ENCODE assay signal across 8 cellular contexts in the genomic region with DNA sequence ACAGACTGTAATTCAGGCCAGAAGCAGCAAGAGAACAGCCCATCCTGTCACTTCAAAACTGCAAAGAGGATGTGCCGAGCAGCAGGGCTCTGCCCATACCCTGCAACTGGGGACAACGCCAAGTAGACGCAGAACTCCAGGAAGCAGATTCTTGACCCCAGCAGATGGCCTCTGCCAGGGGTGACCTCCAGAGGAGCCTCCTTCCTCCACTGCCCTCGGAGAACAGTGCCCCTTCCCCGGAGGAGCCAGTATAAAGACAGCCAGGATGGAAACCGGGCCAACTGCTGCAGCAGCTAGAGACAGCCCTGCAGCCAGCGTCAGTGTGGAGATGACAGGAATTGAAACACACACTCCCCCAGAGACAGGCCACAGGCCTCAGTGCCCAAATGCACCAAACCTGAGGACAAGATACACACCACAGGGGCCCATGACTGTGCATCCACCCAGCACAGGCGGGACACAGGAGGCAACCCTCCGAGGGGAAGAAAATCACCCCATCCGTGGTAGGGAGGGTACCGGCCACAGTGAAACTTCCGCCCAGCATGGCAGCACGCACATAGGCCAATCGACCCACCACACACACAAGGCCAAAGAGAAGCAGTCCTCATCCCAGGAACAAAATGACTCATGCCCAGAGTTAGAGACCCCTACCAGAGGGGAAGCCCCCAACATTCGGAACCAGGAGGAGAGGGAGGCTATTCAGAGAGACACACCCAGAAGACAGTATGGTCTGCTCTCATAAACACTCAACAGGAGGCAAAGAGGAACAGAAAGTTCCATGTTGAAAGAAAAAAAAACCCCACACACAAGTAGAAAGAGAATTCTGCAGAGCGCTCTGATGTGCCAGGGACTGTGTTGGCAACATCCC. TPM values are rescaled to one million over a fixed set of nuclear protein-coding genes. Genes with fewer than 3 reads are reported as not detected.
DNase-seq lines count a peak whose midpoint lies in the region; ATAC-seq and TF ChIP-seq lines count a peak whose summit lies in the region.

No MANE protein-coding gene starts in this region.

- no peak for TF ChIP-seq CTCF in PC-9 (conservative IDR thresholded peaks at IDR 0.05)
- TF ChIP-seq CTCF in ovary (IDR thresholded peaks at IDR 0.05), result no peak

- ATAC-seq in GM18508 (IDR thresholded peaks at IDR 0.05; ENCODE audit: insufficient read depth, unreplicated experiment) (peak; percentile 29), HG02571 (IDR thresholded peaks at IDR 0.05; ENCODE audit: unreplicated experiment) (peak; percentile 40), GM19324 (IDR thresholded peaks at IDR 0.05; ENCODE audit: low FRiP score, unreplicated experiment) (no peak), left lobe of liver (no peak)

- H3K9me3 ChIP-seq in PC-9 (ENCODE audit: insufficient read depth, low read depth), result no peaks in the 10 kb centered on the region
- no peaks in the 10 kb centered on the region for H3K9me3 ChIP-seq in effector memory CD4-positive, alpha-beta T cell (ENCODE audit: control insufficient read depth, low read length)
- H3K9me3 ChIP-seq in ovary, result no peaks in the 10 kb centered on the region

- CTCF ChIA-PET in PC-9 (lab: Charles Lee), result interaction anchor here (0.6 to 3.9 kb wide), 3 partner anchors 12 to 221 kb away, joined by 3 to 58 read pairs (median 16); no protein-coding TSS in a partner anchor

- H3K9me2 ChIP-seq in PC-9 (ENCODE audit: insufficient read depth), result no peaks in the 10 kb centered on the region

- intact Hi-C loops in PC-9 (cut with micrococcal nuclease; ENCODE audit: unreplicated experiment), result loop anchor here (5.0 kb wide), 2 partner anchors 126 to 321 kb away; partner anchors contain the start of genes C11orf98 and CSKMT
- intact Hi-C loops in ovary (cut with DNase I), result loop anchor here in 2 of 4 donors (5.0 kb wide), 2 partner anchors 109 to 144 kb away; no protein-coding TSS in a partner anchor

- no peak for TF ChIP-seq EP300 in ovary (IDR thresholded peaks at IDR 0.05)

- H3K36me3 ChIP-seq in PC-9 (ENCODE audit: low read depth) (no peaks in the 10 kb centered on the region), ovary (no peaks in the 10 kb centered on the region)
- peaks cover 5% of the 10 kb centered on the region for H3K36me3 ChIP-seq in effector memory CD4-positive, alpha-beta T cell (ENCODE audit: control insufficient read depth, insufficient read depth, low read length)

- H3K79me2 ChIP-seq in PC-9 (ENCODE audit: low read depth), result peaks cover 97% of the 10 kb centered on the region

- POLR2A ChIA-PET in PC-9 (lab: Charles Lee; ENCODE audit: unreplicated experiment), result interaction anchor here (0.6 kb wide), 2 partner anchors 13 to 141 kb away, joined by 3 read pairs; no protein-coding TSS in a partner anchor

- no peak overlapping the region; the same call in 1 of the 2 replicates for H3K4me3 ChIP-seq in PC-9
- H3K4me3 ChIP-seq in effector memory CD4-positive, alpha-beta T cell (ENCODE audit: insufficient read depth, low read depth, low read length, poor library complexity, severe bottlenecking), result peak overlapping the region; percentile 35
- peak overlapping the region; percentile 99 for H3K4me3 ChIP-seq in ovary

- peak overlapping the region; percentile 99 for H3K4me2 ChIP-seq in PC-9

- no peak overlapping the region for H3K27ac ChIP-seq in PC-9
- peak overlapping the region; percentile 96 for H3K27ac ChIP-seq in effector memory CD4-positive, alpha-beta T cell (ENCODE audit: insufficient read depth, low read length, poor library complexity, severe bottlenecking)
- H3K27ac ChIP-seq in ovary, result peak overlapping the region in 1 of 2 donors; percentile 94

- no TSS peak for BruUV-seq in PC-9 (replicated peaks; lab: Mats Ljungman, UMichigan)

- no peak overlapping the region for H2AFZ ChIP-seq in PC-9

- peaks cover 64% of the 10 kb centered on the region for H4K20me1 ChIP-seq in PC-9 (ENCODE audit: insufficient read depth)

- WGBS in ovary, 3 donors, result 21 to 30% (median 29%) methylated on average over 16 of the region's 16 CpGs

- TF ChIP-seq POLR2A in ovary (IDR thresholded peaks at IDR 0.05), result no peak

- no peak for DNase-seq in PC-9
- no peak for DNase-seq in effector memory CD4-positive, alpha-beta T cell
- DNase-seq in ovary, result peak in 1 of 5 donors; percentile 44
- DNase-seq in left lobe of liver (ENCODE audit: low spot score), result no peak
- DNase-seq in SHP77 treated with DMSO at 0.1 percent for 48 hours (lab: John Stamatoyannopoulos, UW), result no peak

- no peaks in the 10 kb centered on the region for H3K27me3 ChIP-seq in PC-9 (ENCODE audit: insufficient read depth, low read depth)
- no peaks in the 10 kb centered on the region for H3K27me3 ChIP-seq in effector memory CD4-positive, alpha-beta T cell (replicated peaks; ENCODE audit: control insufficient read depth, insufficient read depth, low read length, poor library complexity, severe bottlenecking)
- no peaks in the 10 kb centered on the region for H3K27me3 ChIP-seq in ovary

- peaks cover 72% of the 10 kb centered on the region for H3K4me1 ChIP-seq in PC-9 (replicated peaks; ENCODE audit: insufficient read depth)
- peaks cover 66% of the 10 kb centered on the region for H3K4me1 ChIP-seq in effector memory CD4-positive, alpha-beta T cell (ENCODE audit: control insufficient read depth, insufficient read depth, low read length, poor library complexity, severe bottlenecking)
- H3K4me1 ChIP-seq in ovary (ENCODE audit: insufficient read depth), result peaks cover 46% of the 10 kb centered on the region

- H3F3A ChIP-seq in PC-9 (ENCODE audit: insufficient read depth, low read depth), result peaks cover 53% of the 10 kb centered on the region

RNA-seq across cellular contexts. Expression of gene AHNAK, which starts 5.6 kb away (rescaled TPM):
- total RNA-seq in PC-9 (2021) (632 and 734 TPM in 2 replicates), ovary (100 to 1,000 TPM; 353 to 699 (median 607) TPM), left lobe of liver (115 TPM)
- polyA plus RNA-seq in ovary, result 100 to 1,000 TPM; 114 to 376 TPM

RNA-seq across cellular contexts. Expression of gene EEF1G, which starts 32.7 kb away (rescaled TPM):
- total RNA-seq in PC-9 (2021) (1,773 and 2,008 TPM in 2 replicates), ovary (1,000 to 10,000 TPM; 2,147 to 3,018 (median 2,446) TPM), left lobe of liver (441 TPM)
- 1,000 to 10,000 TPM; 2,476 to 3,023 TPM for polyA plus RNA-seq in ovary

RNA-seq across cellular contexts. Expression of gene TUT1, which starts 50.3 kb away (rescaled TPM):
- total RNA-seq in PC-9 (2021) (39.3 and 40.5 TPM in 2 replicates), ovary (10 to 100 TPM in 5 of 7 donors, 1 to 10 TPM in 2; 6.9 to 27.3 (median 21.1) TPM), left lobe of liver (32.6 TPM)
- 10 to 100 TPM in 1 of 2 donors, 1 to 10 TPM in 1; 5.9 to 18.3 TPM for polyA plus RNA-seq in ovary

Comparison
In these comparisons a context has a peak if more than half of its experiments do, and no peak if none do; other contexts are left out.
1. ATAC-seq: peak in GM18508 (single experiment) and HG02571 (single experiment); none in GM19324 (single experiment) and left lobe of liver (single experiment).